Comparison of ENCODE assay signal across 21 cellular contexts in the genomic region with DNA sequence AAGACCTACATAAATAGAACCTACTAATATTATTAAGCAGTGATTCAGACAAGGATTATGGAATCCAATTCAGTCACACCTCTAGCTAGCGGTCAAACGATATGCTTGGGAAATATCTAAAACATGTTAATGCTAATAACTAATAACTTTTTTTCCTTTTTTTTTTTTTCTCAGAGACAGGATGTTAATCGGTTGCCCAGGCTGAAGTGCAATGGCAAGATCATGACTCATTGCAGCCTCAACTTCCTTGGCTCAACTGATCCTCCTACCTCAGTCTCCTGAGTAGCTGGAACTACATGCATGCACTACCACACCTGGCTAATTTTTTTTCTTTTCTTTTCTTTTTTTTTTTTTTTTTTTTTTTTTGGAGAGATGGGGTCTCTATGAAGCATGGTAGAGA.
DNase-seq lines count a peak whose midpoint lies in the region; ATAC-seq, FAIRE-seq and TF ChIP-seq lines count a peak whose summit lies in the region.
"Had no signal": no experiment of that assay in that cellular context is flagged by ENCODE, and none has a peak within 500 bp of the region (broad histone marks: within the 10 kb centered on the region; RNA-seq: fewer than 3 reads in every experiment).

No MANE protein-coding gene starts in this region.

- H3K4me3 Mint-ChIP-seq in MCF 10A (ENCODE audit: unreplicated experiment), result no peak overlapping the region
- H3K4me3 Mint-ChIP-seq: CD4-positive, alpha-beta memory T cell; GM23338; H9; HFFc6 had no signal

- H3K27ac Mint-ChIP-seq in MCF 10A (ENCODE audit: low read depth, unreplicated experiment), result no peak overlapping the region
- H3K27ac Mint-ChIP-seq: CD4-positive, alpha-beta memory T cell; GM23338; H9; HFFc6 had no signal

- no peak for ATAC-seq in HG02885 (IDR thresholded peaks at IDR 0.05; ENCODE audit: poor library complexity, unreplicated experiment)
- ATAC-seq: GM23338, HCT116 had no signal

- CTCF ChIA-PET in mammary epithelial cell (lab: Charles Lee; ENCODE audit: low non-redundant PET) (no interaction called here), MCF 10A (lab: Yijun Ruan, JAX) (no interaction called here), HEK293 (lab: Yijun Ruan, JAX) (interaction anchor here (0.6 kb wide), 1 partner anchor 300 kb away, joined by 3 read pairs; no protein-coding TSS in a partner anchor)

- FAIRE-seq in urothelium cell line (lab: Jason Lieb, UNC), result peak; percentile 9
- FAIRE-seq: GM12891, GM18507 had no signal

- in situ Hi-C loops in mammary epithelial cell (cut with MboI; ENCODE audit: low sequenced_read_pairs in 2 of 2), result no loop called here

- no peak overlapping the region for H3K4me2 ChIP-seq in mammary epithelial cell (ENCODE audit: insufficient read depth, low read depth, low read length)
- H3K4me2 ChIP-seq: GM23338 had no signal

- H3K9me3 ChIP-seq in mammary epithelial cell (replicated peaks; ENCODE audit: insufficient read depth, low read length), result peaks cover 3% of the 10 kb centered on the region
- H3K9me3 ChIP-seq in HEK293 (ENCODE audit: control insufficient read depth, insufficient read depth, low read depth, low read length), result no peaks in the 10 kb centered on the region
- H3K9me3 ChIP-seq in effector memory CD4-positive, alpha-beta T cell (ENCODE audit: control insufficient read depth, low read length), result peaks cover 7% of the 10 kb centered on the region
- H3K9me3 ChIP-seq: Caco-2 had no signal

- H3K4me3 ChIP-seq in mammary epithelial cell (replicated peaks in 1 of 3; ENCODE audit: insufficient read depth in 1 of 3, low read depth in 2 of 3, low read length in 3 of 3) (no peak overlapping the region), HEK293 (ENCODE audit: low read depth, low read length) (no peak overlapping the region), epithelial cell of esophagus (ENCODE audit: low read length) (no peak overlapping the region)
- H3K4me3 ChIP-seq in effector memory CD4-positive, alpha-beta T cell (ENCODE audit: insufficient read depth, low read depth, low read length, poor library complexity, severe bottlenecking), result no peak overlapping the region
- H3K4me3 ChIP-seq: GM23338 had no signal

- no peaks in the 10 kb centered on the region for H3K27me3 ChIP-seq in mammary epithelial cell (ENCODE audit: insufficient read depth, low read length)
- no peaks in the 10 kb centered on the region for H3K27me3 ChIP-seq in effector memory CD4-positive, alpha-beta T cell (replicated peaks; ENCODE audit: control insufficient read depth, insufficient read depth, low read length, poor library complexity, severe bottlenecking)

- H3K4me1 ChIP-seq in mammary epithelial cell (ENCODE audit: insufficient read depth, low read length) (no peaks in the 10 kb centered on the region), HEK293 (ENCODE audit: control insufficient read depth, insufficient read depth, low read length) (no peaks in the 10 kb centered on the region)
- no peaks in the 10 kb centered on the region for H3K4me1 ChIP-seq in effector memory CD4-positive, alpha-beta T cell (ENCODE audit: control insufficient read depth, insufficient read depth, low read length, poor library complexity, severe bottlenecking)
- H3K4me1 ChIP-seq: Caco-2 had no signal

- no TSS peak for BruUV-seq in mammary epithelial cell (replicated peaks; lab: Mats Ljungman, UMichigan)
- BruUV-seq in MCF 10A (replicated peaks; lab: Mats Ljungman, UMichigan), result no TSS peak

- H3K27ac ChIP-seq in mammary epithelial cell (ENCODE audit: insufficient read depth, low read depth, low read length) (no peak overlapping the region), HEK293 (ENCODE audit: extremely low read depth, low read depth, low read length) (no peak overlapping the region)
- no peak overlapping the region for H3K27ac ChIP-seq in effector memory CD4-positive, alpha-beta T cell (ENCODE audit: insufficient read depth, low read length, poor library complexity, severe bottlenecking)
- H3K27ac ChIP-seq: 22Rv1 had no signal

- no peak overlapping the region for H2AFZ ChIP-seq in mammary epithelial cell (ENCODE audit: low read depth, low read length)
- H2AFZ ChIP-seq: GM23338 had no signal

- no peaks in the 10 kb centered on the region for H4K20me1 ChIP-seq in mammary epithelial cell (ENCODE audit: insufficient read depth, low read length)

- H3K9me3 Mint-ChIP-seq in MCF 10A (ENCODE audit: unreplicated experiment), result peaks cover 8% of the 10 kb centered on the region

- DNase-seq in mammary epithelial cell (peak; percentile 8), MCF 10A (ENCODE audit: unreplicated experiment) (no peak), epithelial cell of esophagus (ENCODE audit: low read depth) (peak; percentile 71), urothelium cell line (ENCODE audit: low spot score) (no peak), NCI-H2029 (lab: John Stamatoyannopoulos, UW) (no peak)
- DNase-seq in effector memory CD4-positive, alpha-beta T cell, result no peak
- DNase-seq: C1 segment of cervical spinal cord; Caco-2; CD4-positive, alpha-beta memory T cell; DMS153; DND-41; GF-D8; H9; HFFc6 had no signal

- dilution Hi-C loops in mammary epithelial cell (cut with HindIII; ENCODE audit: low sequenced_read_pairs), result no loop called here

- no peaks in the 10 kb centered on the region for H3K79me2 ChIP-seq in mammary epithelial cell (ENCODE audit: insufficient read depth, low read length)

- peaks cover 7% of the 10 kb centered on the region for H3K36me3 Mint-ChIP-seq in MCF 10A (ENCODE audit: insufficient read depth, unreplicated experiment)

- no peak overlapping the region for H3K9ac ChIP-seq in mammary epithelial cell (ENCODE audit: insufficient read depth, low read length)

- H3K36me3 ChIP-seq in mammary epithelial cell (ENCODE audit: insufficient read depth, low read length) (peaks cover 11% of the 10 kb centered on the region), HEK293 (ENCODE audit: control insufficient read depth in 2 of 2, insufficient read depth in 1 of 2, low read length in 2 of 2) (peaks cover 15 to 32% of the 10 kb centered on the region in 2 experiments)
- H3K36me3 ChIP-seq in effector memory CD4-positive, alpha-beta T cell (ENCODE audit: control insufficient read depth, insufficient read depth, low read length), result peaks cover 22% of the 10 kb centered on the region

- intact Hi-C loops in mammary epithelial cell (cut with micrococcal nuclease) (no loop called here), MCF 10A (cut with micrococcal nuclease) (no loop called here)

- H3K4me1 Mint-ChIP-seq in MCF 10A (ENCODE audit: insufficient read depth, unreplicated experiment), result no peaks in the 10 kb centered on the region
- H3K4me1 Mint-ChIP-seq: CD4-positive, alpha-beta memory T cell; GM23338; H9 had no signal

- WGBS in mammary epithelial cell (ENCODE audit: low coverage, missing lambda C conversion rate), result 53% methylated on average over 3 of the region's 3 CpGs

- no peaks in the 10 kb centered on the region for H3K27me3 Mint-ChIP-seq in MCF 10A (ENCODE audit: insufficient read depth, unreplicated experiment)
- H3K27me3 Mint-ChIP-seq: CD4-positive, alpha-beta memory T cell had no signal

- POLR2A ChIA-PET in MCF 10A (lab: Yijun Ruan, JAX) (no interaction called here), HEK293 (lab: Yijun Ruan, JAX) (no interaction called here)

- TF ChIP-seq CTCF in mammary epithelial cell (conservative IDR thresholded peaks at IDR 0.05 in 1 of 2, IDR thresholded peaks at IDR 0.05 in 1 of 2; ENCODE audit: extremely low read depth in 1 of 2, insufficient read depth in 1 of 2, low read depth in 1 of 2, low read length in 2 of 2) (no peak), MCF 10A (IDR thresholded peaks at IDR 0.05; ENCODE audit: unreplicated experiment) (no peak), HEK293 (tag by site-specific recombination; IDR thresholded peaks at IDR 0.05) (no peak), epithelial cell of esophagus (IDR thresholded peaks at IDR 0.05; ENCODE audit: insufficient read depth, low read depth, low read length, missing control alignments) (no peak)

TF ChIP-seq in HEK293, 187 proteins besides CTCF, POLR2A, EP300 and RAD21:
- TF ChIP-seq, protein P1, sequence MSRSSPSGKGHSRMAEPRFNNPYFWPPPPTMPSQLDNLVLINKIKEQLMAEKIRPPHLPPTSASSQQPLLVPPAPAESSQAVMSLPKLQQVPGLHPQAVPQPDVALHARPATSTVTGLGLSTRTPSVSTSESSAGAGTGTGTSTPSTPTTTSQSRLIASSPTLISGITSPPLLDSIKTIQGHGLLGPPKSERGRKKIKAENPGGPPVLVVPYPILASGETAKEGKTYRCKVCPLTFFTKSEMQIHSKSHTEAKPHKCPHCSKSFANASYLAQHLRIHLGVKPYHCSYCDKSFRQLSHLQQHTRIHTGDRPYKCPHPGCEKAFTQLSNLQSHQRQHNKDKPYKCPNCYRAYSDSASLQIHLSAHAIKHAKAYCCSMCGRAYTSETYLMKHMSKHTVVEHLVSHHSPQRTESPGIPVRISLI (tag by site-specific recombination; IDR thresholded peaks at IDR 0.05), result peak; percentile 45; the same call in 1 of the 2 replicates
- no peak for TF ChIP-seq ZNF394 (tag by site-specific recombination; IDR thresholded peaks at IDR 0.05; ENCODE audit: borderline replicate concordance)
- TF ChIP-seq, protein P2, sequence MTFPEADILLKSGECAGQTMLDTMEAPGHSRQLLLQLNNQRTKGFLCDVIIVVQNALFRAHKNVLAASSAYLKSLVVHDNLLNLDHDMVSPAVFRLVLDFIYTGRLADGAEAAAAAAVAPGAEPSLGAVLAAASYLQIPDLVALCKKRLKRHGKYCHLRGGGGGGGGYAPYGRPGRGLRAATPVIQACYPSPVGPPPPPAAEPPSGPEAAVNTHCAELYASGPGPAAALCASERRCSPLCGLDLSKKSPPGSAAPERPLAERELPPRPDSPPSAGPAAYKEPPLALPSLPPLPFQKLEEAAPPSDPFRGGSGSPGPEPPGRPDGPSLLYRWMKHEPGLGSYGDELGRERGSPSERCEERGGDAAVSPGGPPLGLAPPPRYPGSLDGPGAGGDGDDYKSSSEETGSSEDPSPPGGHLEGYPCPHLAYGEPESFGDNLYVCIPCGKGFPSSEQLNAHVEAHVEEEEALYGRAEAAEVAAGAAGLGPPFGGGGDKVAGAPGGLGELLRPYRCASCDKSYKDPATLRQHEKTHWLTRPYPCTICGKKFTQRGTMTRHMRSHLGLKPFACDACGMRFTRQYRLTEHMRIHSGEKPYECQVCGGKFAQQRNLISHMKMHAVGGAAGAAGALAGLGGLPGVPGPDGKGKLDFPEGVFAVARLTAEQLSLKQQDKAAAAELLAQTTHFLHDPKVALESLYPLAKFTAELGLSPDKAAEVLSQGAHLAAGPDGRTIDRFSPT (tag by site-specific recombination; IDR thresholded peaks at IDR 0.05), result no peak

Comparison
In these comparisons a context has a peak if more than half of its experiments do, and no peak if none do; other contexts are left out.
1. DNase-seq: peak in mammary epithelial cell (single experiment) and epithelial cell of esophagus (single experiment); none in MCF 10A (single experiment), urothelium cell line (single experiment), effector memory CD4-positive, alpha-beta T cell (0 of 3) and NCI-H2029 (single experiment).